ENCODE assay signal across 8 cellular contexts in the genomic region with DNA sequence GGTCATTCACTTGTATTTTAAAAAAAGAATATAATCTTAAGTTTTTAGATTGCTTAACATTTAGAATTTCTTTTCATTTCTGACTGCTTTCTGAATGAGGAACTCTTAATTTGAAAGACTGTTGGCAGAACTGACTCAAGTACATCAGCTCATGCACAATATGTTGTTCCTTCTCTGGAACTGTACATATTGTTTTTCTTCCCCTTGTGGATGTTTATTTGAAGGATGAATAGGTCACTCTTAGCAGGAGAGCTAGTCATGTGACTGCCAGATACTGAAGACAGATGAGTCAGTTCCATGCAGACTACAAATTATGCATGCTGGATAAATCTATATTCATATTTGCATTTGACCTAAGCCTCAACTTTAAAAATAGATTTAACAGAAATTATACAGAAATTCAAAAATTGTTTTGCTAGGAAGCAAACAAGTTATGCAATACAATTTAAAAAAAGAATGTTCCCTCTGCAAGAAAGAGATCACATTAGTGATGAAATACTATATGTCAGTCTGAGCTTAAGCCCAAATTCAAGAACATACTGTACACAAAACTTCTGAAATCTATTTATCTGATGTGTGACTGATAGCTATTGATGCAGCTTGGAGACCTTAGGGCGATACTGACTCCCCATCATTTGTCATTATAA.
DNase-seq lines count a peak whose midpoint lies in the region; ATAC-seq and TF ChIP-seq lines count a peak whose summit lies in the region.

No MANE protein-coding gene starts in this region.

- peaks cover 13 to 35% (median 31%) of the 10 kb centered on the region in 4 donors for H3K4me1 ChIP-seq in esophagus muscularis mucosa
- H3K4me1 ChIP-seq in trophoblast cell (ENCODE audit: control insufficient read depth in 1 of 2, insufficient read depth in 2 of 2, low read length in 2 of 2), result peaks cover 0 to 2% of the 10 kb centered on the region in 2 experiments

- peak; percentile 23 for TF ChIP-seq EP300 in esophagus muscularis mucosa (IDR thresholded peaks at IDR 0.05)

- intact Hi-C loops in esophagus muscularis mucosa (cut with DNase I), result no loop called here

- H4K91ac ChIP-seq in trophoblast cell (ENCODE audit: low read depth, low read length), result no peak overlapping the region

- H3K27me3 Mint-ChIP-seq in progenitor cell of endocrine pancreas, result no peaks in the 10 kb centered on the region

- H3K27ac ChIP-seq in esophagus muscularis mucosa (replicated peaks in 1 of 4) (peak overlapping the region; percentile 8 to 57 (median 46)), trophoblast cell (ENCODE audit: low read depth, low read length) (no peak overlapping the region)

- H2BK5ac ChIP-seq in trophoblast cell (ENCODE audit: low read depth, low read length, poor library complexity), result no peak overlapping the region

- H2AFZ ChIP-seq in trophoblast cell (ENCODE audit: insufficient read depth, low read length, poor library complexity), result no peak overlapping the region

- no peaks in the 10 kb centered on the region for H3K9me3 Mint-ChIP-seq in progenitor cell of endocrine pancreas (ENCODE audit: low read depth)

- H3K4me3 ChIP-seq in esophagus muscularis mucosa (no peak overlapping the region), trophoblast cell (ENCODE audit: low read depth, low read length) (no peak overlapping the region), H7 (ENCODE audit: insufficient read depth, low read depth, low read length) (no peak overlapping the region)

- no peak overlapping the region for H3K23ac ChIP-seq in trophoblast cell (ENCODE audit: low read length)

- H2BK120ac ChIP-seq in trophoblast cell (ENCODE audit: insufficient read depth, low read length, poor library complexity), result no peak overlapping the region

- H3K27me3 ChIP-seq in esophagus muscularis mucosa, result no peaks in the 10 kb centered on the region
- H3K27me3 ChIP-seq in trophoblast cell (ENCODE audit: insufficient read depth, low read length), result no peaks in the 10 kb centered on the region
- H3K27me3 ChIP-seq in H7 (ENCODE audit: control insufficient read depth, insufficient read depth, low read length), result no peaks in the 10 kb centered on the region

- TF ChIP-seq CTCF in esophagus muscularis mucosa (IDR thresholded peaks at IDR 0.05) (no peak), progenitor cell of endocrine pancreas (IDR thresholded peaks at IDR 0.05; ENCODE audit: unreplicated experiment) (no peak)

- no peak overlapping the region for H2AK5ac ChIP-seq in trophoblast cell (ENCODE audit: low read length)

- no peaks in the 10 kb centered on the region for H3K79me2 ChIP-seq in trophoblast cell (ENCODE audit: control insufficient read depth, insufficient read depth, low read length, poor library complexity)

- H3K18ac ChIP-seq in trophoblast cell (ENCODE audit: low read length), result no peak overlapping the region

- H4K8ac ChIP-seq in trophoblast cell (ENCODE audit: low read depth, low read length), result no peak overlapping the region

- no peak overlapping the region for H3K4me3 Mint-ChIP-seq in progenitor cell of endocrine pancreas (ENCODE audit: low read depth)

- no peak overlapping the region for H2BK12ac ChIP-seq in trophoblast cell (ENCODE audit: low read length)

- H3K36me3 ChIP-seq in esophagus muscularis mucosa, result no peaks in the 10 kb centered on the region
- no peaks in the 10 kb centered on the region for H3K36me3 ChIP-seq in trophoblast cell (ENCODE audit: control insufficient read depth in 1 of 2, insufficient read depth in 2 of 2, low read length in 2 of 2)
- no peaks in the 10 kb centered on the region for H3K36me3 ChIP-seq in H7 (replicated peaks; ENCODE audit: control insufficient read depth, insufficient read depth, low read length)

- no peaks in the 10 kb centered on the region for H3K79me1 ChIP-seq in trophoblast cell (ENCODE audit: low read length)

- DNase-seq in EH (ENCODE audit: low read depth), result peak; percentile 93
- DNase-seq in NCI-H460 (ENCODE audit: extremely low read depth, low read depth), result peak; percentile 9
- DNase-seq in esophagus muscularis mucosa (ENCODE audit: extremely low spot score), result no peak
- DNase-seq in trophoblast cell, result peak; percentile 4 to 50
- DNase-seq in progenitor cell of endocrine pancreas (ENCODE audit: low spot score, unreplicated experiment), result no peak
- DNase-seq in activated naive CD4-positive, alpha-beta T cell (lab: John Stamatoyannopoulos, UW), result no peak
- DNase-seq in H7, result no peak

- no peak overlapping the region for H3K4me2 ChIP-seq in trophoblast cell (ENCODE audit: low read length)

- no peak overlapping the region for H3K4ac ChIP-seq in trophoblast cell (ENCODE audit: low read depth, low read length)

- no peak for TF ChIP-seq POLR2A in esophagus muscularis mucosa (IDR thresholded peaks at IDR 0.05; ENCODE audit: low read depth)

- H3K4me1 Mint-ChIP-seq in progenitor cell of endocrine pancreas (ENCODE audit: low read depth), result peaks cover 12% of the 10 kb centered on the region

- H3K14ac ChIP-seq in trophoblast cell (ENCODE audit: low read length), result no peak overlapping the region

- H3K9ac ChIP-seq in trophoblast cell (ENCODE audit: low read length), result no peak overlapping the region

- no peaks in the 10 kb centered on the region for H3K36me3 Mint-ChIP-seq in progenitor cell of endocrine pancreas (ENCODE audit: insufficient read depth)

- H3K9me3 ChIP-seq in esophagus muscularis mucosa (no peaks in the 10 kb centered on the region), trophoblast cell (ENCODE audit: insufficient read depth, low read depth, low read length) (no peaks in the 10 kb centered on the region)

- H4K12ac ChIP-seq in trophoblast cell (ENCODE audit: low read depth, low read length), result no peak overlapping the region

- no peak overlapping the region for H3K27ac Mint-ChIP-seq in progenitor cell of endocrine pancreas

- 50% methylated on average over 1 of the region's 1 CpG for WGBS in esophagus muscularis mucosa
- WGBS in trophoblast cell (ENCODE audit: extremely low coverage, insufficient coverage, insufficient read length), result no CpG with 5 or more reads among the region's 1 CpG

- no peak for ATAC-seq in HG03025 (IDR thresholded peaks at IDR 0.05; ENCODE audit: low FRiP score, unreplicated experiment)

Comparison
In these comparisons a context has a peak if more than half of its experiments do, and no peak if none do; other contexts are left out.
1. DNase-seq: peak in EH (single experiment), NCI-H460 (single experiment) and trophoblast cell (2 of 2); none in esophagus muscularis mucosa (single experiment), progenitor cell of endocrine pancreas (single experiment), activated naive CD4-positive, alpha-beta T cell (0 of 4) and H7 (single experiment).